8 cellular contexts compared by ENCODE assay signal in the genomic region with DNA sequence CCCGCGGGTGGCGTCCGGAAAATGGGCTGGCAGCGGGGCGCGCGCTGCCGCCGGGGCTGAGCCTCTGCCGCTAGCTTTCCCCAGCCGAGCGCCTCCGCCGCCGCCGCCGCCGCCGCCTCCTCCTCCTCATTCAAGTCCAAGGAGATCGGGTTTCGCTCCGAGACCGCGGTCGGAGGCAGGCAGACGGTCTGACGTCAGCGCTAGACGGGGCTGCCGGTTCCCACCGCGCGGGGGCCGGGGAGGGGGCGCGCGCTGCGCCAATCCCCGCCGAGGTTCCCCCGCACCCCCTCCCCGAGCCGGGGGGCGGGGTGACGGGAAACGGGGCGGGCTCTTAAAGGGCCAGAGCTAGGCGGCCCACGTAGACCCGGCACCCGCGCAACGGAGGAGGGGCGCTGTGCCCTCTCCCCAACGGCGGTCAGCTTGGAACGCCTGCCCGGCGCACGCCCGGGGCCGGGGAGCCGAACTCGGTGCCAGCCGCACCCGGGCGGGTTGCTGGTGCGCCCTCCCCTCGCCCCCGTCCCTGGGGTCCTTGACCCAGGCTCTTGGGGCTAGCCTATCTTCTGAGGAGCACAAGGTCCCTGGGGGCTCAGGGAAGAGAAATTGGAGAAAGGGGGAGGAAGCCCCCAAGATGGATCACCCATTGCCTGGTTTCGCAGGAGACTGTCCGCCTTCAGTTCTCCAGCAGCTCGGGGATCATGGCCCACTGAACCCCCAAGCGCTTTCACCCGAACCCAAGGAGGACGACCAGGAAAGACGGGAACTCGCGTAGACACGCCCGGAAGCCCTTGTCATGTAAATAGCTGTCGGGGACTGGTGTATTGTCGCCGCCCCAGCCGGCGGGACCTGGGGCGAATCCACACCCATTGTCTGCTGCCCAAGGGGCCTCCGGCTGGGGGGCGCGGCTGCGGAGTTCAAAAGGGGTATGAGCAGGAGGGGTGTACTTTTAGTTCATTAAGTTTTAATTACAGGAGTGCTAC. TPM values are rescaled to one million over a fixed set of nuclear protein-coding genes. Genes with fewer than 3 reads are reported as not detected.
DNase-seq lines count a peak whose midpoint lies in the region; ATAC-seq and TF ChIP-seq lines count a peak whose summit lies in the region.

A gene with protein sequence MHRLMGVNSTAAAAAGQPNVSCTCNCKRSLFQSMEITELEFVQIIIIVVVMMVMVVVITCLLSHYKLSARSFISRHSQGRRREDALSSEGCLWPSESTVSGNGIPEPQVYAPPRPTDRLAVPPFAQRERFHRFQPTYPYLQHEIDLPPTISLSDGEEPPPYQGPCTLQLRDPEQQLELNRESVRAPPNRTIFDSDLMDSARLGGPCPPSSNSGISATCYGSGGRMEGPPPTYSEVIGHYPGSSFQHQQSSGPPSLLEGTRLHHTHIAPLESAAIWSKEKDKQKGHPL (minus strand): TSS at position 193 of the 977 bp plus-strand sequence. CDS start 433 bp downstream, outside the sequence.

- no peaks in the 10 kb centered on the region for H3K9me3 Mint-ChIP-seq in T-cell

- TF ChIP-seq POLR2A in NB4 (IDR thresholded peaks at IDR 0.05; ENCODE audit: extremely low read depth, insufficient read length), result no peak
- TF ChIP-seq POLR2A in transverse colon (IDR thresholded peaks at IDR 0.05), result peak; percentile 66

- in situ Hi-C loops in transverse colon (cut with MboI; ENCODE audit: low pct_ligation_motif_present in 1 of 4, low pct_unique_long_range_greater_than_20kb in 1 of 4, low sequenced_read_pairs in 3 of 4), result no loop called here

- intact Hi-C loops in left ventricle myocardium inferior (cut with micrococcal nuclease), result no loop called here
- intact Hi-C loops in posterior cingulate gyrus (cut with DNase I), result loop anchor here (1.0 kb wide), 1 partner anchor 8 kb away; no protein-coding TSS in a partner anchor
- intact Hi-C loops in transverse colon (cut with DNase I; ENCODE audit: low total_unique reads), result no loop called here

- H3K27ac ChIP-seq in HEK293 (ENCODE audit: extremely low read depth, low read depth, low read length) (peak within 1 kb of the TSS; percentile 85), left ventricle myocardium inferior (replicated peaks) (peak within 1 kb of the TSS; percentile 93), transverse colon (peak within 1 kb of the TSS; percentile 86 to 95 (median 92))

- peak within 1 kb of the TSS; percentile 88 to 93 (median 89) for H3K4me3 Mint-ChIP-seq in T-cell

- peak within 1 kb of the TSS; percentile 90 to 92 for H3K27ac Mint-ChIP-seq in T-cell

- H3K36me3 Mint-ChIP-seq in T-cell, result no peaks in the 10 kb centered on the region

- peak; percentile 87 to 93 (median 89) for ATAC-seq in T-cell (replicated peaks in 1 of 4)

- H3K27me3 Mint-ChIP-seq in T-cell, result peaks cover 0 to 6% of the 10 kb centered on the region in 2 donors

- H3K9me3 ChIP-seq in HEK293 (ENCODE audit: control insufficient read depth, insufficient read depth, low read depth, low read length) (no peaks in the 10 kb centered on the region), left ventricle myocardium inferior (replicated peaks) (no peaks in the 10 kb centered on the region), transverse colon (no peaks in the 10 kb centered on the region)

- peak; percentile 48 for TF ChIP-seq EP300 in transverse colon (IDR thresholded peaks at IDR 0.05; ENCODE audit: low read depth)

- H3K4me1 ChIP-seq in HEK293 (ENCODE audit: control insufficient read depth, insufficient read depth, low read length), result peaks cover 11% of the 10 kb centered on the region
- peaks cover 78% of the 10 kb centered on the region for H3K4me1 ChIP-seq in left ventricle myocardium inferior
- H3K4me1 ChIP-seq in transverse colon, result peaks cover 6 to 28% (median 17%) of the 10 kb centered on the region in 4 donors

- WGBS in transverse colon (ENCODE audit: low coverage in 1 of 2), 2 donors, result 0% methylated on average over 72 of the region's 92 CpGs; no CpG with 5 or more reads in 1 of the 2 donors

- POLR2A ChIA-PET in HEK293 (lab: Yijun Ruan, JAX) (interaction anchor here (0.7 to 5.3 kb wide), 10 partner anchors 9 to 101 kb away, joined by 3 to 42 read pairs (median 7); no protein-coding TSS in a partner anchor), T-cell (lab: Charles Lee) (interaction anchor here (0.6 to 1.7 kb wide), 7 partner anchors 8 to 682 kb away, joined by 3 to 7 read pairs (median 4); a partner anchor contains a TSS)

- peaks cover 30 to 49% (median 47%) of the 10 kb centered on the region in 3 donors for H3K4me1 Mint-ChIP-seq in T-cell

- H3K4me3 ChIP-seq in HEK293 (ENCODE audit: low read depth, low read length), result peak within 1 kb of the TSS; percentile 85
- H3K4me3 ChIP-seq in NB4 (ENCODE audit: low read depth, low read length), result no peak within 1 kb of the TSS
- H3K4me3 ChIP-seq in left ventricle myocardium inferior, result peak within 1 kb of the TSS; percentile 86
- peak within 1 kb of the TSS; percentile 69 to 99 (median 78) for H3K4me3 ChIP-seq in transverse colon

- H3K27me3 ChIP-seq in left ventricle myocardium inferior (ENCODE audit: low read depth) (no peaks in the 10 kb centered on the region), transverse colon (no peaks in the 10 kb centered on the region)

- CTCF ChIA-PET in HEK293 (lab: Yijun Ruan, JAX) (interaction anchor here (0.6 to 1.2 kb wide), 6 partner anchors 12 to 1549 kb away, joined by 3 to 5 read pairs (median 3); no protein-coding TSS in a partner anchor), T-cell (lab: Charles Lee) (interaction anchor here in 1 of 2 donors (0.5 to 0.9 kb wide), 4 partner anchors 8 to 90 kb away, joined by 3 to 4 read pairs (median 3); a partner anchor contains a TSS)

- peak; percentile 73 for TF ChIP-seq CTCF in HEK293 (tag by site-specific recombination; IDR thresholded peaks at IDR 0.05)
- TF ChIP-seq CTCF in NB4 (IDR thresholded peaks at IDR 0.05; ENCODE audit: low read depth, low read length), result no peak
- no peak for TF ChIP-seq CTCF in left ventricle myocardium inferior (IDR thresholded peaks at IDR 0.05; ENCODE audit: borderline replicate concordance)
- TF ChIP-seq CTCF in transverse colon (IDR thresholded peaks at IDR 0.05), result peak in 2 of 5 experiments; percentile 10 to 12

- H3K36me3 ChIP-seq in HEK293 (ENCODE audit: control insufficient read depth in 2 of 2, insufficient read depth in 1 of 2, low read length in 2 of 2) (peaks cover 0 to under 1% of the 10 kb centered on the region in 2 experiments; a peak in 1 of 3 replicates), left ventricle myocardium inferior (no peaks in the 10 kb centered on the region), transverse colon (no peaks in the 10 kb centered on the region)

- DNase-seq in ELR (ENCODE audit: low read depth) (peak; percentile 90), NB4 (ENCODE audit: low read depth) (peak; percentile 88), T-cell (peak; percentile 79 to 96 (median 91)), amygdala (lab: John Stamatoyannopoulos, UW) (peak in 55 of 56 donors; percentile 25 to 90 (median 78)), left ventricle myocardium inferior (peak; percentile 94), posterior cingulate gyrus (peak; percentile 78 to 98 (median 88)), transverse colon (peak; percentile 95)

TF ChIP-seq in HEK293, 187 proteins besides CTCF, POLR2A, EP300 and RAD21 (continues in another document):
- no peak for TF ChIP-seq ZNF311 (tag by site-specific recombination; IDR thresholded peaks at IDR 0.05; ENCODE audit: borderline replicate concordance)
- TF ChIP-seq, protein P1, sequence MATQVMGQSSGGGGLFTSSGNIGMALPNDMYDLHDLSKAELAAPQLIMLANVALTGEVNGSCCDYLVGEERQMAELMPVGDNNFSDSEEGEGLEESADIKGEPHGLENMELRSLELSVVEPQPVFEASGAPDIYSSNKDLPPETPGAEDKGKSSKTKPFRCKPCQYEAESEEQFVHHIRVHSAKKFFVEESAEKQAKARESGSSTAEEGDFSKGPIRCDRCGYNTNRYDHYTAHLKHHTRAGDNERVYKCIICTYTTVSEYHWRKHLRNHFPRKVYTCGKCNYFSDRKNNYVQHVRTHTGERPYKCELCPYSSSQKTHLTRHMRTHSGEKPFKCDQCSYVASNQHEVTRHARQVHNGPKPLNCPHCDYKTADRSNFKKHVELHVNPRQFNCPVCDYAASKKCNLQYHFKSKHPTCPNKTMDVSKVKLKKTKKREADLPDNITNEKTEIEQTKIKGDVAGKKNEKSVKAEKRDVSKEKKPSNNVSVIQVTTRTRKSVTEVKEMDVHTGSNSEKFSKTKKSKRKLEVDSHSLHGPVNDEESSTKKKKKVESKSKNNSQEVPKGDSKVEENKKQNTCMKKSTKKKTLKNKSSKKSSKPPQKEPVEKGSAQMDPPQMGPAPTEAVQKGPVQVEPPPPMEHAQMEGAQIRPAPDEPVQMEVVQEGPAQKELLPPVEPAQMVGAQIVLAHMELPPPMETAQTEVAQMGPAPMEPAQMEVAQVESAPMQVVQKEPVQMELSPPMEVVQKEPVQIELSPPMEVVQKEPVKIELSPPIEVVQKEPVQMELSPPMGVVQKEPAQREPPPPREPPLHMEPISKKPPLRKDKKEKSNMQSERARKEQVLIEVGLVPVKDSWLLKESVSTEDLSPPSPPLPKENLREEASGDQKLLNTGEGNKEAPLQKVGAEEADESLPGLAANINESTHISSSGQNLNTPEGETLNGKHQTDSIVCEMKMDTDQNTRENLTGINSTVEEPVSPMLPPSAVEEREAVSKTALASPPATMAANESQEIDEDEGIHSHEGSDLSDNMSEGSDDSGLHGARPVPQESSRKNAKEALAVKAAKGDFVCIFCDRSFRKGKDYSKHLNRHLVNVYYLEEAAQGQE (tag by site-specific recombination; IDR thresholded peaks at IDR 0.05), result no peak
- TF ChIP-seq, protein P2, sequence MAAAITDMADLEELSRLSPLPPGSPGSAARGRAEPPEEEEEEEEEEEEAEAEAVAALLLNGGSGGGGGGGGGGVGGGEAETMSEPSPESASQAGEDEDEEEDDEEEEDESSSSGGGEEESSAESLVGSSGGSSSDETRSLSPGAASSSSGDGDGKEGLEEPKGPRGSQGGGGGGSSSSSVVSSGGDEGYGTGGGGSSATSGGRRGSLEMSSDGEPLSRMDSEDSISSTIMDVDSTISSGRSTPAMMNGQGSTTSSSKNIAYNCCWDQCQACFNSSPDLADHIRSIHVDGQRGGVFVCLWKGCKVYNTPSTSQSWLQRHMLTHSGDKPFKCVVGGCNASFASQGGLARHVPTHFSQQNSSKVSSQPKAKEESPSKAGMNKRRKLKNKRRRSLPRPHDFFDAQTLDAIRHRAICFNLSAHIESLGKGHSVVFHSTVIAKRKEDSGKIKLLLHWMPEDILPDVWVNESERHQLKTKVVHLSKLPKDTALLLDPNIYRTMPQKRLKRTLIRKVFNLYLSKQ (tag by site-specific recombination; IDR thresholded peaks at IDR 0.05; ENCODE audit: borderline replicate concordance), result no peak
- TF ChIP-seq ZFP69B (tag by site-specific recombination; IDR thresholded peaks at IDR 0.05), result peak; percentile 36; the same call in 1 of the 2 replicates
- no peak for TF ChIP-seq ZNF624 (tag by site-specific recombination; IDR thresholded peaks at IDR 0.05)
- no peak for TF ChIP-seq ZNF792 (tag by site-specific recombination; IDR thresholded peaks at IDR 0.05)
- TF ChIP-seq ZBTB8A (tag by site-specific recombination; IDR thresholded peaks at IDR 0.05), result peak; percentile 90
- TF ChIP-seq ZNF174 (tag by site-specific recombination; IDR thresholded peaks at IDR 0.05), result no peak

RNA-seq across cellular contexts. Expression of the gene that starts here (rescaled TPM):
- total RNA-seq in T-cell (10 to 100 TPM in 3 of 5 donors, 1 to 10 TPM in 2; 6.0 to 30.4 (median 21.7) TPM), left ventricle myocardium inferior (36.4 TPM), transverse colon (10 to 100 TPM in 2 of 4 donors, 1 to 10 TPM in 2; 6.4 to 10.8 (median 8.4) TPM)
